ENCODE assay signal across 23 cellular contexts in the genomic region with DNA sequence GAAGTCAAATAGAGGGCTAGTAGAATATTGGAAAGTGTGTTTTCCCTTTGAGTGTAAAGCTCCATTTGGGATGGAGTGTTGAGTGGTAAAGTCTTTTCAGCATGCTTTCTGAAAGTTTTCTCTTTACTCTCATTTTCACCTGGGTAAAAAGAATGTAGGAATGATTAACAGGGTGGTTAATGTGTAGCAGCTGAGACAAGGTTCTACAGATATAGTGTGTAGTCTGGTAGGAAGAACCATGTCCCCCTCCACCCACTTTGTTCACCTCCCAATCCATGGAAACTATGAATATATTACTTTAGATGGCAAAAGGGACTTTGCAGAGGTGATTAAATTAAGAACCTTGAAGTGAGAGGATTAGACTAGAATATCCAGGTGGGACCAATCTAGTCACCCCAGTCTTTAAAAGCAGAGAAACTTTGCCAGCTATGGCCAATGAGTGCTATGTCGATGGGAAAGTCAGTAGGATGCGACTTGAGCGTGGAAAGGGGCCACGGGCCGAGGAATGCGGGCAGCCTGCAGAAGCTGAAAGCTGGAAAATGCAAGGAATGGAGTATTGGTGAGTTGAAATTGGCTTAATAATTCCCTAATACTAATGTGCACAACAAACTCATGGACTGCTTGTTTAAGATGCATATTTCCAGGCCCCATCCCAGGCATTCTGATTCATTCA.
DNase-seq lines count a peak whose midpoint lies in the region; ATAC-seq and TF ChIP-seq lines count a peak whose summit lies in the region.
"Had no signal": no experiment of that assay in that cellular context is flagged by ENCODE, and none has a peak within 500 bp of the region (broad histone marks: within the 10 kb centered on the region; RNA-seq: fewer than 3 reads in every experiment).

No MANE protein-coding gene starts in this region.

- no peaks in the 10 kb centered on the region for H3K27me3 Mint-ChIP-seq in type B pancreatic cell
- H3K27me3 Mint-ChIP-seq: activated CD8-positive, alpha-beta memory T cell treated with anti-CD3 and anti-CD28 coated beads, Interleukin-2, amount 10 ng/mL, durations not matched to agents 7 days and 5 days; naive thymus-derived CD8-positive, alpha-beta T cell had no signal

- no peak for DNase-seq in mesendoderm
- no peak for DNase-seq in middle frontal gyrus (ENCODE audit: extremely low spot score, low spot score)
- no peak for DNase-seq in uterus
- DNase-seq in midbrain (lab: John Stamatoyannopoulos, UW): no peak
- DNase-seq in type B pancreatic cell (ENCODE audit: extremely low spot score, unreplicated experiment): no peak
- DNase-seq: activated CD8-positive, alpha-beta memory T cell treated with anti-CD3 and anti-CD28 coated beads, Interleukin-2, amount 10 ng/mL, durations not matched to agents 7 days and 5 days; activated naive CD4-positive, alpha-beta T cell treated with anti-CD3 and anti-CD28 coated beads for 36 hours; dorsolateral prefrontal cortex; hypothalamus; left ventricle myocardium inferior; naive thymus-derived CD8-positive, alpha-beta T cell; NCI-H526; Peyer's patch; right cardiac atrium; stimulated activated CD4-positive, alpha-beta T cell treated with anti-CD3 and anti-CD28 coated beads, Interleukin-4, amount 100 ng/mL, for 24 hours; SW 1271; transverse colon had no signal

- H3K27me3 ChIP-seq in mesendoderm (ENCODE audit: insufficient read depth, low read length, poor library complexity) (no peaks in the 10 kb centered on the region), uterus (no peaks in the 10 kb centered on the region)
- H3K27me3 ChIP-seq: dorsolateral prefrontal cortex, Peyer's patch, transverse colon had no signal

- no peak overlapping the region for H3K27ac ChIP-seq in mesendoderm (ENCODE audit: low read depth, low read length)
- H3K27ac ChIP-seq in uterus: no peak overlapping the region
- H3K27ac ChIP-seq: dorsolateral prefrontal cortex, HL-60, left ventricle myocardium inferior had no signal

- no peak overlapping the region for H3K9ac ChIP-seq in mesendoderm (ENCODE audit: low read length)

- H3K79me1 ChIP-seq in mesendoderm (ENCODE audit: low read length): no peaks in the 10 kb centered on the region

- intact Hi-C loops in uterus (cut with DNase I; ENCODE audit: low total_unique reads): no loop called here

- H4K5ac ChIP-seq in mesendoderm (ENCODE audit: low read length): peak overlapping the region; percentile 26

- no peak for TF ChIP-seq CTCF in uterus (IDR thresholded peaks at IDR 0.05)
- TF ChIP-seq CTCF in type B pancreatic cell (conservative IDR thresholded peaks at IDR 0.05): no peak

- H3K36me3 ChIP-seq in mesendoderm (ENCODE audit: control insufficient read depth, insufficient read depth, low read length) (no peaks in the 10 kb centered on the region), uterus (no peaks in the 10 kb centered on the region)
- H3K36me3 ChIP-seq: left ventricle myocardium inferior, Peyer's patch, transverse colon had no signal

- TF ChIP-seq POLR2A in uterus (IDR thresholded peaks at IDR 0.05): no peak

- no peak overlapping the region for H3K23ac ChIP-seq in mesendoderm (ENCODE audit: low read length)

- peak; percentile 79 for ATAC-seq in GM18907 (IDR thresholded peaks at IDR 0.05; ENCODE audit: unreplicated experiment)
- ATAC-seq in GM21825 (IDR thresholded peaks at IDR 0.05; ENCODE audit: unreplicated experiment): peak; percentile 57
- peak; percentile 55 for ATAC-seq in HG03342 (IDR thresholded peaks at IDR 0.05; ENCODE audit: unreplicated experiment)
- ATAC-seq: activated CD8-positive, alpha-beta memory T cell treated with anti-CD3 and anti-CD28 coated beads, Interleukin-2, amount 10 ng/mL, durations not matched to agents 7 days and 5 days; naive thymus-derived CD8-positive, alpha-beta T cell; right cardiac atrium; WTC11 had no signal

- no peaks in the 10 kb centered on the region for H3K79me2 ChIP-seq in mesendoderm (ENCODE audit: control insufficient read depth, insufficient read depth, low read length)

- peak overlapping the region; percentile 46 for H3K56ac ChIP-seq in mesendoderm (ENCODE audit: low read length)

- H3K27ac Mint-ChIP-seq in type B pancreatic cell: no peak overlapping the region
- H3K27ac Mint-ChIP-seq: activated CD8-positive, alpha-beta memory T cell treated with anti-CD3 and anti-CD28 coated beads, Interleukin-2, amount 10 ng/mL, durations not matched to agents 7 days and 5 days; activated naive CD4-positive, alpha-beta T cell treated with anti-CD3 and anti-CD28 coated beads for 36 hours; brain; WTC11 had no signal

- no peak overlapping the region for H4K8ac ChIP-seq in mesendoderm (ENCODE audit: low read depth, low read length)

- H3K9me3 Mint-ChIP-seq in type B pancreatic cell: no peaks in the 10 kb centered on the region
- H3K9me3 Mint-ChIP-seq: activated naive CD4-positive, alpha-beta T cell treated with anti-CD3 and anti-CD28 coated beads for 36 hours; brain; WTC11 had no signal

- H3K4me1 Mint-ChIP-seq in type B pancreatic cell (ENCODE audit: unreplicated experiment): peaks cover 24% of the 10 kb centered on the region

- no peaks in the 10 kb centered on the region for H3K4me1 ChIP-seq in mesendoderm (ENCODE audit: control insufficient read depth, low read depth, low read length)
- no peaks in the 10 kb centered on the region for H3K4me1 ChIP-seq in uterus
- H3K4me1 ChIP-seq: Peyer's patch had no signal

- H3K4me2 ChIP-seq in mesendoderm (ENCODE audit: low read length): no peak overlapping the region

- no peaks in the 10 kb centered on the region for H3K9me3 ChIP-seq in uterus
- H3K9me3 ChIP-seq: left ventricle myocardium inferior, Peyer's patch, transverse colon had no signal

- H2BK15ac ChIP-seq in mesendoderm (replicated peaks; ENCODE audit: low read depth): peak overlapping the region; percentile 96

- no peak overlapping the region for H2AK5ac ChIP-seq in mesendoderm (ENCODE audit: low read length)

- H3K18ac ChIP-seq in mesendoderm (ENCODE audit: low read length): no peak overlapping the region

- no peak overlapping the region for H3K4me3 Mint-ChIP-seq in type B pancreatic cell
- H3K4me3 Mint-ChIP-seq: activated CD8-positive, alpha-beta memory T cell treated with anti-CD3 and anti-CD28 coated beads, Interleukin-2, amount 10 ng/mL, durations not matched to agents 7 days and 5 days; activated naive CD4-positive, alpha-beta T cell treated with anti-CD3 and anti-CD28 coated beads for 36 hours; brain; naive thymus-derived CD8-positive, alpha-beta T cell; WTC11 had no signal

- WGBS in mesendoderm (ENCODE audit: extremely low coverage, insufficient coverage, low lambda C conversion rate): no CpG with 5 or more reads among the region's 6 CpGs

- H3K4ac ChIP-seq in mesendoderm (ENCODE audit: low read depth, low read length): peak overlapping the region; percentile 2

- H2BK5ac ChIP-seq in mesendoderm (ENCODE audit: low read length): peak overlapping the region; percentile 74

- H3K36me3 Mint-ChIP-seq in type B pancreatic cell: no peaks in the 10 kb centered on the region
- H3K36me3 Mint-ChIP-seq: brain; naive thymus-derived CD8-positive, alpha-beta T cell; WTC11 had no signal

- H2BK120ac ChIP-seq in mesendoderm (ENCODE audit: low read depth, low read length): peak overlapping the region; percentile 0

- H3K4me3 ChIP-seq in mesendoderm (ENCODE audit: low read length) (no peak overlapping the region), uterus (no peak overlapping the region)
- H3K4me3 ChIP-seq: dorsolateral prefrontal cortex, left ventricle myocardium inferior, Peyer's patch, transverse colon had no signal
